Comparison of ENCODE assay signal across 13 cellular contexts in the genomic region with DNA sequence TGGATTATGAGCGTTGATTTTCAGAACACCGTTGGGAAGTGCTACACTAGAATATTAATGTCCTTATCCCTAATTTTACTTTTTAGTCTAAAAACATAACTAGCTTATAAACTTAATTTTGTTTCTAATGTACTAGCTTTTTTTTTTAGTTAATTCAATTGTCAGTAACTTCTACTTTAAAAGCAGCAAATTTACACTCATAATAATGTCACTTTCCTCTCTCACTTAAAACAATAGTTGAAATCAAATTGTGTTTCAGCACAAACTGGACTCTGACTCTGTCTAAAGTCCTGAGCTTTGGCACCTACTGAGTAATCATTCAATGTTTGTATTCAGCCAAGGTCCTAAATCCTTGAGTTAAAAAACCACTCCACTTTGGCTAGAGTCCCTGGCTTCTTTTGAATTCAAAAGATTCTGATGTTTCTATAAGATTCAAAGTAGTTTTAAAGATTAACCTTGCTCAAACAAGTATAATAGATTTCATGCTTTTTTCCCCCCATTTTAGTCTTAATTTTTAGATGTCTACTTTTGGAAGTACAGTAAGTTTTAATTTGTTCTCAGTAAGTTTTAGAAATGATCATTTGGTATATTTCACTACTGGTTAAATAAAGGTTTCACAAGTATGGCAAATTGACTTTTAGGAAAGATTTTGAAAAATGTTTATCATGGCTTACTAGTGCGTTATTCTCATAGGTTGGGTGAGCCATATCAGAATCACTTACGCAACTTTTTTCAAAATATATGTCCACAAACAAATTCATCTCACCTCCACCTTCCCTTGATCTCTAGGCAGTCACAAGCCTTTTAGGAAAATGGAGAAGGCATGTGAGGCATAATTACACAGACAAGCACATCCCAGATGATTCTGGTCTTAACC. TPM values are rescaled to one million over a fixed set of nuclear protein-coding genes. Genes with fewer than 3 reads are reported as not detected.
DNase-seq lines count a peak whose midpoint lies in the region; ATAC-seq, FAIRE-seq and TF ChIP-seq lines count a peak whose summit lies in the region.
"Had no signal": no experiment of that assay in that cellular context is flagged by ENCODE, and none has a peak within 500 bp of the region (broad histone marks: within the 10 kb centered on the region; RNA-seq: fewer than 3 reads in every experiment).

No MANE protein-coding gene starts in this region.

- H3K9me1 ChIP-seq in keratinocyte (ENCODE audit: control insufficient read depth, extremely low read depth, insufficient read depth, low read length) = peaks cover 2% of the 10 kb centered on the region

- no peaks in the 10 kb centered on the region for H3K9me3 ChIP-seq in Caco-2
- no peaks in the 10 kb centered on the region for H3K9me3 ChIP-seq in RWPE2 (ENCODE audit: severe bottlenecking)
- no peaks in the 10 kb centered on the region for H3K9me3 ChIP-seq in keratinocyte (ENCODE audit: control insufficient read depth, low read depth, low read length)
- H3K9me3 ChIP-seq in upper lobe of left lung = no peaks in the 10 kb centered on the region

- TF ChIP-seq EP300 in upper lobe of left lung (IDR thresholded peaks at IDR 0.05) = no peak

- no peak overlapping the region for H2AFZ ChIP-seq in keratinocyte (ENCODE audit: control insufficient read depth, low read length)

- H3K4me3 Mint-ChIP-seq in Caco-2 (ENCODE audit: unreplicated experiment) (peak overlapping the region; percentile 52), nephron (no peak overlapping the region)
- H3K4me3 Mint-ChIP-seq: CD14-positive monocyte had no signal

- H3K4me3 ChIP-seq in Caco-2 (ENCODE audit: low read depth, low read length) (no peak overlapping the region), RWPE2 (ENCODE audit: severe bottlenecking) (no peak overlapping the region), keratinocyte (ENCODE audit: control insufficient read depth in 2 of 3, extremely low read depth in 1 of 3, insufficient read depth in 2 of 3, low read depth in 1 of 3, low read length in 3 of 3) (no peak overlapping the region), upper lobe of left lung (no peak overlapping the region)
- H3K4me3 ChIP-seq: K562 had no signal

- no peaks in the 10 kb centered on the region for H3K79me2 ChIP-seq in keratinocyte (ENCODE audit: control insufficient read depth, insufficient read depth, low read length)

- POLR2A ChIA-PET in Caco-2 (lab: Charles Lee) = interaction anchor here (1.0 to 2.0 kb wide), 4 partner anchors 24 to 109 kb away, joined by 4 to 9 read pairs (median 5); partner anchors contain the start of genes CCNYL1 and METTL21A

- no peak overlapping the region for H3K4me2 ChIP-seq in keratinocyte (ENCODE audit: control insufficient read depth, extremely low read depth, insufficient read depth, low read depth, low read length)

- BruUV-seq in Caco-2 (replicated peaks; lab: Mats Ljungman, UMichigan) = no TSS peak

- 53 to 76% methylated on average over 4 of the region's 4 CpGs for WGBS in upper lobe of left lung, 2 donors

- H3K36me3 ChIP-seq in Caco-2 (ENCODE audit: control insufficient read depth, insufficient read depth, low read length) (no peaks in the 10 kb centered on the region), RWPE2 (ENCODE audit: low read depth) (peaks cover 34% of the 10 kb centered on the region), keratinocyte (ENCODE audit: control insufficient read depth in 2 of 2, extremely low read depth in 1 of 2, insufficient read depth in 2 of 2, low read length in 2 of 2) (peaks cover under 1 to 12% of the 10 kb centered on the region in 2 experiments), upper lobe of left lung (peaks cover 0 to 17% (median 1%) of the 10 kb centered on the region in 4 donors)

- peak; percentile 34 for FAIRE-seq in keratinocyte (lab: Jason Lieb, UNC)
- FAIRE-seq: K562 had no signal

- H4K20me1 ChIP-seq in keratinocyte (ENCODE audit: control insufficient read depth, extremely low read depth, insufficient read depth, low read length) = no peaks in the 10 kb centered on the region

- peak in 1 of 2 experiments; percentile 32 for DNase-seq in Caco-2
- no peak for DNase-seq in RWPE2 (ENCODE audit: low spot score)
- DNase-seq in keratinocyte (ENCODE audit: low read depth, low spot score) = no peak
- no peak for DNase-seq in upper lobe of left lung
- DNase-seq in NCI-H2029 (lab: John Stamatoyannopoulos, UW) = no peak
- DNase-seq in NCI-H1105 treated with DMSO at 0.1 percent for 48 hours (lab: John Stamatoyannopoulos, UW) = no peak
- DNase-seq: NCI-H1930, NCI-H510A, NCI-H774 had no signal

- no peaks in the 10 kb centered on the region for H3K9me3 Mint-ChIP-seq in Caco-2 (ENCODE audit: unreplicated experiment)
- H3K9me3 Mint-ChIP-seq in nephron = no peaks in the 10 kb centered on the region
- H3K9me3 Mint-ChIP-seq: CD14-positive monocyte had no signal

- no peak for ATAC-seq in RWPE2 (ENCODE audit: low read depth)
- ATAC-seq in upper lobe of left lung (ENCODE audit: low FRiP score in 2 of 2) = no peak
- no peak for ATAC-seq in activated CD4-positive, CD25-positive, alpha-beta regulatory T cell treated with anti-CD3 and anti-CD28 coated beads, Interleukin-2, amount 50 U/mL, for 24 hours

- H3K4me1 Mint-ChIP-seq in Caco-2 (ENCODE audit: low read depth, unreplicated experiment) = peaks cover 13% of the 10 kb centered on the region
- no peaks in the 10 kb centered on the region for H3K4me1 Mint-ChIP-seq in nephron
- H3K4me1 Mint-ChIP-seq: CD14-positive monocyte had no signal

- CTCF ChIA-PET in Caco-2 (lab: Charles Lee) = interaction anchor here (0.9 to 2.3 kb wide), 6 partner anchors 13 to 317 kb away, joined by 3 to 24 read pairs (median 5); partner anchors contain the start of genes CCNYL1 and METTL21A

- H3K9ac ChIP-seq in keratinocyte (ENCODE audit: control insufficient read depth, extremely low read depth, insufficient read depth, low read length) = no peak overlapping the region

- H3K27ac ChIP-seq in RWPE2 (ENCODE audit: poor library complexity, severe bottlenecking) (no peak overlapping the region), keratinocyte (ENCODE audit: control insufficient read depth, insufficient read depth, low read length) (no peak overlapping the region), upper lobe of left lung (no peak overlapping the region)

- intact Hi-C loops in Caco-2 (cut with micrococcal nuclease; ENCODE audit: unreplicated experiment) = loop anchor here (1.0 to 10.0 kb wide), 8 partner anchors 24 to 262 kb away; partner anchors contain the start of genes CCNYL1, CREB1 and METTL21A

- H3K27me3 ChIP-seq in Caco-2 (replicated peaks; ENCODE audit: control insufficient read depth, insufficient read depth, low read length) = no peaks in the 10 kb centered on the region
- no peaks in the 10 kb centered on the region for H3K27me3 ChIP-seq in RWPE2 (ENCODE audit: insufficient read depth, poor library complexity, severe bottlenecking)
- H3K27me3 ChIP-seq in keratinocyte (ENCODE audit: control insufficient read depth, extremely low read depth, insufficient read depth, low read length) = no peaks in the 10 kb centered on the region
- H3K27me3 ChIP-seq in upper lobe of left lung = no peaks in the 10 kb centered on the region

- H3K36me3 Mint-ChIP-seq in Caco-2 (ENCODE audit: insufficient read depth, unreplicated experiment) = peaks cover 25% of the 10 kb centered on the region
- H3K36me3 Mint-ChIP-seq in nephron (ENCODE audit: low read depth) = peaks cover 15% of the 10 kb centered on the region

- TF ChIP-seq CTCF in Caco-2 (IDR thresholded peaks at IDR 0.05; ENCODE audit: insufficient read depth in 1 of 2, low read depth in 1 of 2, low read length in 1 of 2, severe bottlenecking in 1 of 2, unreplicated experiment in 1 of 2) (no peak), RWPE2 (IDR thresholded peaks at IDR 0.05; ENCODE audit: poor library complexity, severe bottlenecking) (peak; percentile 54), keratinocyte (optimal IDR thresholded peaks at IDR 0.05 in 1 of 3, IDR thresholded peaks at IDR 0.05 in 1 of 3, conservative IDR thresholded peaks at IDR 0.05 in 1 of 3; ENCODE audit: extremely low read depth in 1 of 3, insufficient read depth in 2 of 3, low read length in 3 of 3) (no peak), nephron (IDR thresholded peaks at IDR 0.05; ENCODE audit: unreplicated experiment in 3 of 3) (no peak), upper lobe of left lung (IDR thresholded peaks at IDR 0.05) (no peak)

- H3K4me1 ChIP-seq in Caco-2 (peaks cover 20% of the 10 kb centered on the region), RWPE2 (ENCODE audit: insufficient read depth, poor library complexity, severe bottlenecking) (no peaks in the 10 kb centered on the region), keratinocyte (ENCODE audit: control insufficient read depth, extremely low read depth, insufficient read depth, low read length) (no peaks in the 10 kb centered on the region), upper lobe of left lung (no peaks in the 10 kb centered on the region)

- H3K27me3 Mint-ChIP-seq in Caco-2 (ENCODE audit: insufficient read depth, unreplicated experiment) (no peaks in the 10 kb centered on the region), nephron (ENCODE audit: low read depth) (no peaks in the 10 kb centered on the region)

- no peak for TF ChIP-seq POLR2A in upper lobe of left lung (IDR thresholded peaks at IDR 0.05)

- H3K27ac Mint-ChIP-seq in Caco-2 (ENCODE audit: unreplicated experiment) (peak overlapping the region; percentile 32), nephron (peak overlapping the region in 2 of 3 experiments; percentile 20 to 31)

- dilution Hi-C loops in keratinocyte (cut with MboI; ENCODE audit: extremely low pct_ligation_motif_present, low sequenced_read_pairs) = no loop called here

RNA-seq across cellular contexts. Expression of gene CCNYL1, which starts 23.4 kb away (rescaled TPM):
- total RNA-seq in Caco-2 (2022) (39.4 and 40.7 TPM in 2 replicates), upper lobe of left lung (10 to 100 TPM; 10.9 to 27.0 (median 19.2) TPM)
- polyA plus RNA-seq in keratinocyte = 15.5 to 29.9 TPM (median 19.4 TPM) in 3 replicates
- polyA plus RNA-seq in keratinocyte (2011; ENCODE audit: low read depth) = 4.8 TPM
- 18.3 and 41.5 TPM in 2 replicates for polyA plus RNA-seq in keratinocyte (2011; cell fraction: cytosol; rRNA removed)
- 18.6 and 20.0 TPM in 2 replicates for polyA plus RNA-seq in keratinocyte (2011; cell fraction: nucleus; rRNA removed)
- 7.9 and 24.3 TPM in 2 replicates for polyA plus RNA-seq in keratinocyte (2012; ENCODE audit: low replicate concordance)
- polyA minus RNA-seq in keratinocyte = 4.0 to 27.5 TPM (median 15.9 TPM) in 3 replicates
- polyA minus RNA-seq in keratinocyte (2011; cell fraction: cytosol; rRNA and poly(A)+ RNA removed) = 22.3 TPM
- polyA minus RNA-seq in keratinocyte (2011; cell fraction: nucleus; rRNA and poly(A)+ RNA removed) = 8.4 and 16.0 TPM in 2 replicates

RNA-seq across cellular contexts. Expression of gene FZD5, which starts 34.8 kb away (rescaled TPM):
- total RNA-seq in Caco-2 (2022) = 59.1 and 61.4 TPM in 2 replicates
- 1.6 to 2.4 TPM (median 2.1 TPM) in 3 replicates for polyA plus RNA-seq in keratinocyte
- 1.9 TPM for polyA plus RNA-seq in keratinocyte (2011; ENCODE audit: low read depth)
- 1.6 and 2.0 TPM in 2 replicates for polyA plus RNA-seq in keratinocyte (2011; cell fraction: cytosol; rRNA removed)
- 5.8 and 5.9 TPM in 2 replicates for polyA plus RNA-seq in keratinocyte (2011; cell fraction: nucleus; rRNA removed)
- 2.7 and 3.3 TPM in 2 replicates for polyA plus RNA-seq in keratinocyte (2012; ENCODE audit: low replicate concordance)
- polyA minus RNA-seq in keratinocyte = 3.0 to 4.2 TPM (median 3.5 TPM) in 3 replicates
- polyA minus RNA-seq in keratinocyte (2011; cell fraction: cytosol; rRNA and poly(A)+ RNA removed) = 7.1 TPM
- 10.4 and 13.7 TPM in 2 replicates for polyA minus RNA-seq in keratinocyte (2011; cell fraction: nucleus; rRNA and poly(A)+ RNA removed)
- total RNA-seq in upper lobe of left lung = 10 to 100 TPM; 30.5 to 69.2 (median 43.7) TPM
